In genomic region chr5:73945505-73945904, GRCh38 we compare ENCODE assay signal across 14 cellular contexts.
DNase-seq lines count a peak whose midpoint lies in the region; ATAC-seq, FAIRE-seq and TF ChIP-seq lines count a peak whose summit lies in the region.
"Had no signal": no experiment of that assay in that cellular context is flagged by ENCODE, and none has a peak within 500 bp of the region (broad histone marks: within the 10 kb centered on the region; RNA-seq: fewer than 3 reads in every experiment).

No MANE protein-coding gene starts in this region.

- H2AK5ac ChIP-seq in H1 (ENCODE audit: low read depth, low read length): no peak overlapping the region

- H3K18ac ChIP-seq in H1 (ENCODE audit: extremely low read depth, low read length): no peak overlapping the region

- H3K4me3 Mint-ChIP-seq in natural killer cell treated with Interleukin-12 subunit alpha and Interleukin-12 subunit beta and Interleukin-15 and Interleukin-18, amount 100 ng/mL, for 72 hours: no peak overlapping the region

- H3K27ac ChIP-seq in H1 (ENCODE audit: low read depth, low read length): no peak overlapping the region
- H3K27ac ChIP-seq: skin epidermis had no signal

- H3K9me3 ChIP-seq in H1 (ENCODE audit: insufficient read depth in 2 of 2, low read depth in 1 of 2, low read length in 1 of 2): peaks cover 0 to 3% of the 10 kb centered on the region in 2 experiments; a peak in 1 of 4 replicates

- no peak overlapping the region for H3K4ac ChIP-seq in H1 (replicated peaks; ENCODE audit: insufficient read length, low read depth, low read length)

- H3K4me2 ChIP-seq in H1 (ENCODE audit: insufficient read depth in 1 of 2, low read depth in 2 of 2, low read length in 2 of 2): no peak overlapping the region

- no peak overlapping the region for H2BK12ac ChIP-seq in H1 (ENCODE audit: low read depth, low read length)

- H3K23me2 ChIP-seq in H1 (ENCODE audit: low read depth, low read length): no peaks in the 10 kb centered on the region

- H3K14ac ChIP-seq in H1 (ENCODE audit: insufficient read length): no peak overlapping the region

- no peak overlapping the region for H2BK5ac ChIP-seq in H1 (ENCODE audit: low read depth, low read length)

- H3K4me3 ChIP-seq in H1 (ENCODE audit: extremely low read depth in 1 of 4, insufficient read depth in 2 of 4, low read depth in 3 of 4, low read length in 4 of 4): no peak overlapping the region
- H3K4me3 ChIP-seq: skin epidermis had no signal

- TF ChIP-seq CTCF in H1 (IDR thresholded peaks at IDR 0.05; ENCODE audit: control extremely low read depth in 1 of 3, insufficient read depth in 1 of 3, low read depth in 1 of 3, low read length in 3 of 3): peak; percentile 50 to 72 (median 69)

- intact Hi-C loops in Right ventricle myocardium inferior (cut with DNase I): no loop called here

- peaks cover 0 to 3% of the 10 kb centered on the region in 2 donors for H3K4me1 Mint-ChIP-seq in natural killer cell treated with Interleukin-12 subunit alpha and Interleukin-12 subunit beta and Interleukin-15 and Interleukin-18, amount 100 ng/mL, for 72 hours (ENCODE audit: low read depth in 2 of 2)

- no peak overlapping the region for H2BK120ac ChIP-seq in H1 (replicated peaks; ENCODE audit: low read depth, low read length)

- H4K8ac ChIP-seq in H1 (ENCODE audit: extremely low read depth, insufficient read depth, low read length): no peak overlapping the region

- H4K20me1 ChIP-seq in H1 (replicated peaks in 1 of 2; ENCODE audit: control insufficient read depth in 1 of 2, insufficient read depth in 2 of 2, low read length in 2 of 2): no peaks in the 10 kb centered on the region

- H4K91ac ChIP-seq in H1 (replicated peaks; ENCODE audit: insufficient read length, low read length): no peak overlapping the region

- no peaks in the 10 kb centered on the region for H3K9me3 Mint-ChIP-seq in natural killer cell treated with Interleukin-12 subunit alpha and Interleukin-12 subunit beta and Interleukin-15 and Interleukin-18, amount 100 ng/mL, for 72 hours

- H3K23ac ChIP-seq in H1 (ENCODE audit: insufficient read length): no peak overlapping the region

- POLR2A ChIA-PET in H1 (lab: Charles Lee; ENCODE audit: partially characterized antibody): no interaction called here

- no peak overlapping the region for H3K9ac ChIP-seq in H1 (replicated peaks in 1 of 4; ENCODE audit: extremely low read depth in 1 of 4, low read depth in 3 of 4, low read length in 3 of 4)

- no peaks in the 10 kb centered on the region for H3K27me3 ChIP-seq in H1 (replicated peaks in 1 of 4; ENCODE audit: control insufficient read depth in 3 of 4, extremely low read depth in 1 of 4, insufficient read depth in 3 of 4, low read length in 3 of 4)

- H3K27me3 Mint-ChIP-seq in natural killer cell treated with Interleukin-12 subunit alpha and Interleukin-12 subunit beta and Interleukin-15 and Interleukin-18, amount 100 ng/mL, for 72 hours: peaks cover 18 to 19% of the 10 kb centered on the region in 2 donors

- no peaks in the 10 kb centered on the region for H3K36me3 ChIP-seq in H1 (ENCODE audit: control insufficient read depth in 2 of 4, insufficient read depth in 4 of 4, low read length in 3 of 4)

- H2AFZ ChIP-seq in H1 (ENCODE audit: low read length): no peak overlapping the region

- no peak overlapping the region for H4K5ac ChIP-seq in H1 (ENCODE audit: insufficient read length, low read depth, low read length)

- no peak overlapping the region for H2BK15ac ChIP-seq in H1 (ENCODE audit: low read length)

- no peaks in the 10 kb centered on the region for H3K79me2 ChIP-seq in H1 (ENCODE audit: control insufficient read depth in 1 of 2, insufficient read depth in 2 of 2, low read length in 2 of 2)

- no peak for ATAC-seq in GM18519 (IDR thresholded peaks at IDR 0.05; ENCODE audit: low FRiP score, unreplicated experiment)
- ATAC-seq in natural killer cell treated with Interleukin-12 subunit alpha and Interleukin-12 subunit beta and Interleukin-15 and Interleukin-18, amount 100 ng/mL, for 72 hours: no peak
- no peak for ATAC-seq in Right ventricle myocardium inferior
- ATAC-seq: left ventricle myocardium superior had no signal

- no peak for FAIRE-seq in H1 (lab: Jason Lieb, UNC)

- no peak overlapping the region for H3K56ac ChIP-seq in H1 (replicated peaks; ENCODE audit: insufficient read length, low read depth, low read length)

- WGBS in H1 (ENCODE audit: extremely low coverage in 1 of 2, insufficient coverage in 1 of 2, insufficient read length in 1 of 2, insufficient replicate concordance in 2 of 2, low coverage in 1 of 2, low lambda C conversion rate in 2 of 2, missing lambda C conversion rate in 1 of 2), 2 experiments: 85% methylated on average over 7 of the region's 7 CpGs; no CpG with 5 or more reads in 1 of the 2 experiments

- no peaks in the 10 kb centered on the region for H3K36me3 Mint-ChIP-seq in natural killer cell treated with Interleukin-12 subunit alpha and Interleukin-12 subunit beta and Interleukin-15 and Interleukin-18, amount 100 ng/mL, for 72 hours

- no peak overlapping the region for H3K27ac Mint-ChIP-seq in natural killer cell treated with Interleukin-12 subunit alpha and Interleukin-12 subunit beta and Interleukin-15 and Interleukin-18, amount 100 ng/mL, for 72 hours

- TF ChIP-seq RAD21 in H1 (IDR thresholded peaks at IDR 0.05 in 1 of 2, conservative IDR thresholded peaks at IDR 0.05 in 1 of 2; ENCODE audit: low read depth in 2 of 2, low read length in 2 of 2): peak; percentile 44 to 61

- no peak overlapping the region for H2BK20ac ChIP-seq in H1 (ENCODE audit: low read length)

- CTCF ChIA-PET in H1 (lab: Charles Lee; ENCODE audit: partially characterized antibody): interaction anchor here (0.5 to 2.5 kb wide), 32 partner anchors 8 to 704 kb away, joined by 3 to 12 read pairs (median 4); partner anchors contain the start of gene ENC1

- no peak for TF ChIP-seq POLR2A in H1 (IDR thresholded peaks at IDR 0.05; ENCODE audit: control extremely low read depth in 1 of 2, low read depth in 2 of 2, low read length in 2 of 2)

- peak; percentile 37 for DNase-seq in activated CD4-positive, CD25-positive, alpha-beta regulatory T cell treated with anti-CD3 and anti-CD28 coated beads, Interleukin-2, amount 50 U/mL, for 72 hours
- no peak for DNase-seq in activated CD4-positive, CD25-positive, alpha-beta regulatory T cell (lab: John Stamatoyannopoulos, UW)
- peak; percentile 69 for DNase-seq in NCI-H69 (lab: John Stamatoyannopoulos, UW)
- peak in 1 of 2 experiments; percentile 76 for DNase-seq in H1 (ENCODE audit: low read depth in 1 of 2, low spot score in 2 of 2)
- peak; percentile 8 for DNase-seq in stimulated activated CD4-positive, alpha-beta T cell treated with anti-CD3 and anti-CD28 coated beads, Interleukin-1b, Interleukin-23, amount 100 ng/mL, for 48 hours
- no peak for DNase-seq in natural killer cell treated with Interleukin-12 subunit alpha and Interleukin-12 subunit beta and Interleukin-15 and Interleukin-18, amount 100 ng/mL, for 72 hours (ENCODE audit: low spot score)
- no peak for DNase-seq in Right ventricle myocardium inferior (ENCODE audit: missing footprints)
- DNase-seq: AML-193, left ventricle myocardium superior, NCI-H1092 treated with DMSO at 0.1 percent for 48 hours, SHP77 treated with DMSO at 0.1 percent for 48 hours, trophoblast cell had no signal

- no peak for TF ChIP-seq EP300 in H1 (IDR thresholded peaks at IDR 0.05; ENCODE audit: borderline replicate concordance in 1 of 2, low read depth in 2 of 2, low read length in 2 of 2)

- no peaks in the 10 kb centered on the region for H3K4me1 ChIP-seq in H1 (replicated peaks in 1 of 4; ENCODE audit: control insufficient read depth in 3 of 4, insufficient read depth in 4 of 4, low read length in 3 of 4)

- no peaks in the 10 kb centered on the region for H3K79me1 ChIP-seq in H1 (ENCODE audit: low read depth, low read length)

Comparison
In these comparisons a context has a peak if more than half of its experiments do, and no peak if none do; other contexts are left out.
1. DNase-seq: peak in activated CD4-positive, CD25-positive, alpha-beta regulatory T cell treated with anti-CD3 and anti-CD28 coated beads, Interleukin-2, amount 50 U/mL, for 72 hours (single experiment), NCI-H69 (single experiment) and stimulated activated CD4-positive, alpha-beta T cell treated with anti-CD3 and anti-CD28 coated beads, Interleukin-1b, Interleukin-23, amount 100 ng/mL, for 48 hours (single experiment); none in activated CD4-positive, CD25-positive, alpha-beta regulatory T cell (0 of 4), natural killer cell treated with Interleukin-12 subunit alpha and Interleukin-12 subunit beta and Interleukin-15 and Interleukin-18, amount 100 ng/mL, for 72 hours (single experiment) and Right ventricle myocardium inferior (single experiment).